1 cellular context compared by ENCODE assay signal in genomic region chr4:157045507-157046127, GRCh38.
A peak's percentile ranks its signal among the peaks of the same experiment; 100 is the strongest.
TF ChIP-seq lines count a peak whose summit lies in the region.

No MANE protein-coding gene starts in this region.

TF ChIP-seq in HepG2, 621 proteins besides CTCF, POLR2A, EP300 and RAD21 (continued from another document):
- TF ChIP-seq ZUFSP (CRISPR knock-in tag; IDR thresholded peaks at IDR 0.05; ENCODE audit: borderline replicate concordance) = no peak
- no peak for TF ChIP-seq U2AF1 (optimal IDR thresholded peaks at IDR 0.05; ENCODE audit: low read depth, low read length)
- no peak for TF ChIP-seq E2F1 (CRISPR knock-in tag; IDR thresholded peaks at IDR 0.05)
- TF ChIP-seq FOXA3 (CRISPR knock-in tag; IDR thresholded peaks at IDR 0.05) = no peak
- TF ChIP-seq ETS1 (CRISPR knock-in tag; IDR thresholded peaks at IDR 0.05) = no peak
- TF ChIP-seq STAG1 (CRISPR knock-in tag; IDR thresholded peaks at IDR 0.05) = peak; percentile 87
- TF ChIP-seq SMC3 (IDR thresholded peaks at IDR 0.05; ENCODE audit: low read length) = peak; percentile 85
- no peak for TF ChIP-seq MLXIP (CRISPR knock-in tag; IDR thresholded peaks at IDR 0.05; ENCODE audit: borderline replicate concordance)
- no peak for TF ChIP-seq ZNF569 (CRISPR knock-in tag; IDR thresholded peaks at IDR 0.05; ENCODE audit: borderline replicate concordance)
- TF ChIP-seq FOXA1 (IDR thresholded peaks at IDR 0.05) = no peak
- 0 out of 2 replicates have a peak, but pooled peaks have one; percentile 21 for TF ChIP-seq FOXA1 (CRISPR knock-in tag; IDR thresholded peaks at IDR 0.05)
- no peak for TF ChIP-seq ZNF18 (CRISPR knock-in tag; IDR thresholded peaks at IDR 0.05; ENCODE audit: insufficient replicate concordance)
